1 cellular context compared by ENCODE assay signal in genomic region chr3:129690406-129690805, GRCh38.
TF ChIP-seq lines count a peak whose summit lies in the region.

No MANE protein-coding gene starts in this region.

TF ChIP-seq in HepG2, 621 proteins besides CTCF, POLR2A, EP300 and RAD21 (continued from another document):
- TF ChIP-seq NFIB (CRISPR knock-in tag; IDR thresholded peaks at IDR 0.05; ENCODE audit: borderline replicate concordance) (no peak), FOXK1 (CRISPR knock-in tag; IDR thresholded peaks at IDR 0.05; ENCODE audit: borderline replicate concordance, low read depth) (no peak)
